In the genomic region with DNA sequence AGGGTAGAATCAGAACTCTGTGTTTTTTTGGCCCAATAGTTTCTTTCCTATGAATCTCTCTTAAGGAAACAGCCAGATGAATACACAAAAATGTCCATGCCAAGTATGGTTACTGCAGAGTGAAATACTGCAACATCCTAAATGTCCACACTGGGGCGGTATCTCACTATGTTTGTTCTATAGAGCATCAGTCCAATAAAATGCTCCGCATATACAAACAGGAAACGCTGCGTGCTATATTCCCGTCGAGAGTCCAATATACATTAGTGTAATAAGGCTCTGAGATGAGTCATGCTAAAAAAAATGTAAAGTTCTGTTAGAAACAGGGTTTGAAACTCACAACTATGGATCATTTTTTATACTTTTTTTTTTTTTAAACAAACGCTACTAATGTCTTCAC, we compare ENCODE assay signal across 8 cellular contexts.
DNase-seq lines count a peak whose midpoint lies in the region; ATAC-seq and TF ChIP-seq lines count a peak whose summit lies in the region.

No MANE protein-coding gene starts in this region.

- DNase-seq in COLO829 (ENCODE audit: low spot score) (peak; percentile 35), T47D (ENCODE audit: low read depth in 1 of 2, low spot score in 1 of 2) (peak; percentile 3 to 64), lower lobe of right lung (no peak)
- no peak for DNase-seq in NK-92 treated with Interleukin-12 subunit alpha and Interleukin-12 subunit beta, amount 100 ng/mL, for 24 hours (lab: John Stamatoyannopoulos, UW)

- ATAC-seq in GM18519 (IDR thresholded peaks at IDR 0.05; ENCODE audit: low FRiP score, unreplicated experiment) (peak; percentile 86), HG03469 (IDR thresholded peaks at IDR 0.05; ENCODE audit: unreplicated experiment) (peak; percentile 64), lower lobe of right lung (peak in 1 of 2 donors; percentile 50), HG03025 (IDR thresholded peaks at IDR 0.05; ENCODE audit: low FRiP score, unreplicated experiment) (no peak)

- H3K27ac ChIP-seq in OCI-LY3 (ENCODE audit: low read length) (no peak overlapping the region), lower lobe of right lung (no peak overlapping the region)

- no peaks in the 10 kb centered on the region for H3K4me1 ChIP-seq in OCI-LY3 (ENCODE audit: low read length)
- no peaks in the 10 kb centered on the region for H3K4me1 ChIP-seq in lower lobe of right lung

- in situ Hi-C loops in T47D (cut with HindIII; ENCODE audit: low pct_unique_long_range_greater_than_20kb, low sequenced_read_pairs): no loop called here

- H3K36me3 ChIP-seq in OCI-LY3 (replicated peaks; ENCODE audit: low read depth, low read length) (no peaks in the 10 kb centered on the region), lower lobe of right lung (no peaks in the 10 kb centered on the region)

- peak; percentile 69 for TF ChIP-seq CTCF in OCI-LY3 (IDR thresholded peaks at IDR 0.05; ENCODE audit: low read depth, low read length)
- peak; percentile 31 for TF ChIP-seq CTCF in lower lobe of right lung (IDR thresholded peaks at IDR 0.05)

- no peaks in the 10 kb centered on the region for H3K79me2 ChIP-seq in OCI-LY3 (ENCODE audit: low read length)

- intact Hi-C loops in lower lobe of right lung (cut with DNase I): no loop called here

- no peak overlapping the region for H3K9ac ChIP-seq in OCI-LY3 (ENCODE audit: low read length)

- peak overlapping the region; percentile 55 for H3K4me2 ChIP-seq in OCI-LY3 (ENCODE audit: low read length)

- 0 out of 2 replicates have a peak, but pooled peaks cover 2% of the 10 kb centered on the region for H3K27me3 ChIP-seq in OCI-LY3 (ENCODE audit: low read depth, low read length)
- no peaks in the 10 kb centered on the region for H3K27me3 ChIP-seq in lower lobe of right lung (ENCODE audit: low read depth)

- H2AFZ ChIP-seq in OCI-LY3 (ENCODE audit: low read depth, low read length): peak overlapping the region; percentile 26; the same call in 1 of the 2 replicates

- H3K9me3 ChIP-seq in OCI-LY3 (ENCODE audit: insufficient read depth, low read length) (no peaks in the 10 kb centered on the region), lower lobe of right lung (no peaks in the 10 kb centered on the region)

- no peaks in the 10 kb centered on the region for H4K20me1 ChIP-seq in OCI-LY3 (ENCODE audit: insufficient read depth, low read length)

- H3K4me3 ChIP-seq in OCI-LY3 (ENCODE audit: low read length) (peak overlapping the region; percentile 56), lower lobe of right lung (no peak overlapping the region)

Comparison
In these comparisons a context has a peak if more than half of its experiments do, and no peak if none do; other contexts are left out.
1. DNase-seq: peak in COLO829 (single experiment) and T47D (2 of 2); none in lower lobe of right lung (single experiment) and NK-92 treated with Interleukin-12 subunit alpha and Interleukin-12 subunit beta, amount 100 ng/mL, for 24 hours (single experiment).